10 cellular contexts compared by ENCODE assay signal in genomic region chr14:54651649-54652048, GRCh38.
DNase-seq lines count a peak whose midpoint lies in the region; ATAC-seq and TF ChIP-seq lines count a peak whose summit lies in the region.
"Had no signal": no experiment of that assay in that cellular context is flagged by ENCODE, and none has a peak within 500 bp of the region (broad histone marks: within the 10 kb centered on the region; RNA-seq: fewer than 3 reads in every experiment).

No MANE protein-coding gene starts in this region.

- H3K27me3 ChIP-seq in SJSA1 (replicated peaks) (no peaks in the 10 kb centered on the region), parathyroid adenoma (ENCODE audit: control insufficient read depth, insufficient read depth, low read length) (no peaks in the 10 kb centered on the region)

- no peaks in the 10 kb centered on the region for H3K36me3 ChIP-seq in SJSA1
- H3K36me3 ChIP-seq in parathyroid adenoma (ENCODE audit: control insufficient read depth, insufficient read depth, low read length) = no peaks in the 10 kb centered on the region

- H3K4me2 ChIP-seq in parathyroid adenoma (ENCODE audit: low read length) = peak overlapping the region; percentile 42
- H3K4me2 ChIP-seq: KMS-11 had no signal

- ATAC-seq in GM21723 (IDR thresholded peaks at IDR 0.05; ENCODE audit: unreplicated experiment) (no peak), HG03095 (IDR thresholded peaks at IDR 0.05; ENCODE audit: unreplicated experiment) (no peak)

- DNase-seq in AG10803 (ENCODE audit: low read depth) (peak; percentile 20), SJSA1 (ENCODE audit: low read depth in 1 of 2, low spot score in 2 of 2) (no peak), fibroblast of peridontal ligament (ENCODE audit: extremely low read depth) (peak; percentile 32), activated gamma-delta T cell (lab: John Stamatoyannopoulos, UW) (no peak), DMS 273 treated with DMSO at 0.1 percent for 48 hours (lab: John Stamatoyannopoulos, UW) (no peak)
- DNase-seq: NCI-H446 had no signal

- H3K9ac ChIP-seq in parathyroid adenoma = no peak overlapping the region
- H3K9ac ChIP-seq: KMS-11 had no signal

- no peaks in the 10 kb centered on the region for H3K79me2 ChIP-seq in parathyroid adenoma

- H3K27ac ChIP-seq in SJSA1 (peak overlapping the region; percentile 99), parathyroid adenoma (peak overlapping the region; percentile 3)
- H3K27ac ChIP-seq: KMS-11 had no signal

- H3K9me3 ChIP-seq in SJSA1 (replicated peaks) (no peaks in the 10 kb centered on the region), parathyroid adenoma (ENCODE audit: control insufficient read depth, low read length) (no peaks in the 10 kb centered on the region)

- no peak overlapping the region for H2AFZ ChIP-seq in parathyroid adenoma

- no peak overlapping the region for H3K4me3 ChIP-seq in AG10803 (ENCODE audit: low read length)
- H3K4me3 ChIP-seq in SJSA1 = no peak overlapping the region
- H3K4me3 ChIP-seq in parathyroid adenoma (ENCODE audit: low read depth, low read length) = no peak overlapping the region

- H3K4me1 ChIP-seq in SJSA1 (replicated peaks) (peaks cover 55% of the 10 kb centered on the region), parathyroid adenoma (peaks cover 8% of the 10 kb centered on the region)

- TF ChIP-seq CTCF in AG10803 (conservative IDR thresholded peaks at IDR 0.05; ENCODE audit: low read length) = no peak
- TF ChIP-seq CTCF in parathyroid adenoma (IDR thresholded peaks at IDR 0.05) = no peak

Comparison
In these comparisons a context has a peak if more than half of its experiments do, and no peak if none do; other contexts are left out.
1. DNase-seq: peak in AG10803 (single experiment) and fibroblast of peridontal ligament (single experiment); none in SJSA1 (0 of 2), activated gamma-delta T cell (single experiment) and DMS 273 treated with DMSO at 0.1 percent for 48 hours (single experiment).